22 cellular contexts compared by ENCODE assay signal in the genomic region with DNA sequence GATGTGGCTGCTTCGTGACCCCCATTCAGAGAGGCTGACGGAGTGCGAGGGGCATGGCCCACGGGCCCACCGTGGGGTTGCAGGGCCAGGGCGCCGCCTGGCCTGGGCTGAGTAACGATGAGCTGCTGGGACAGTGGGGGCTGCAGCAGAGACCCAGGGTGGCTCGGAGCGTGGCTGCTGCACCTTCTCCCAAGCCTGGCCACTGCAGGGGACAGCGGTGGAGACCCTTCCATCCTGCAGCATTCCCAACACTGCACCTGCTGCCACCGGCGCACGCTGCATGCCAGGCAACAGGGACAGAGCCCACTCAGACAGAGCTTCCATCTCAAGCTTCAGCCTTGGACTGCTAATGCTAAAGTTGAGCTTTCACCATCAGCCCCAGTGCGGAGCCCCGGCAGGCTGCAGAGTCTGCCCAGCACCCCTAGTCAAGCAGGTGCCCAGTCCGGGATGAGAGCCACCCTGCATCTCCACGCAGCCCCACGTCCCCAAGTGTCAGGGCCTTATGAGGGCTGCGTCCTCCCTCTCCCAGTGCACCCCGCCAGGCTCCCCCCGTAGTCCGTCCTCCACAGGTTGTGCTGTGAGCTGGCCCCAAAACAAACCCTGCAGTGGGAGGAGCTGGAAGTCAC.
"Had no signal": no experiment of that assay in that cellular context is flagged by ENCODE, and none has a peak within 500 bp of the region (broad histone marks: within the 10 kb centered on the region; RNA-seq: fewer than 3 reads in every experiment).

No MANE protein-coding gene starts in this region.

- H3K27ac Mint-ChIP-seq: activated CD4-positive, alpha-beta T cell treated with anti-CD3 and anti-CD28 coated beads, Interleukin-2, amount 10 ng/mL, durations not matched to agents 7 days and 5 days; activated CD8-positive, alpha-beta T cell treated with anti-CD3 and anti-CD28 coated beads, Interleukin-2, amount 10 ng/mL, durations not matched to agents 7 days and 5 days; activated naive CD8-positive, alpha-beta T cell; activated T-helper 1 cell treated with anti-CD3 and anti-CD28 coated beads, Interleukin-12 subunit alpha, Interleukin-12 subunit beta, Interleukin-2, Interleukin-4 antibody, amounts not matched to agents 30 ng/mL and 10 ng/mL and 1 ng/mL, durations not matched to agents 14 hours and 24 hours and 36 hours; memory B cell; nephron progenitor cell had no signal

- H3K4me1 ChIP-seq: breast epithelium had no signal

- H3K9me3 Mint-ChIP-seq: activated CD4-positive, alpha-beta T cell treated with anti-CD3 and anti-CD28 coated beads, Interleukin-2, amount 10 ng/mL, durations not matched to agents 7 days and 5 days; activated T-helper 1 cell treated with anti-CD3 and anti-CD28 coated beads, Interleukin-12 subunit alpha, Interleukin-12 subunit beta, Interleukin-2, Interleukin-4 antibody, amounts not matched to agents 30 ng/mL and 10 ng/mL and 1 ng/mL, durations not matched to agents 14 hours and 24 hours and 36 hours had no signal

- DNase-seq: activated CD4-positive, alpha-beta T cell treated with anti-CD3 and anti-CD28 coated beads, Interleukin-2, amount 10 ng/mL, durations not matched to agents 7 days and 5 days; activated CD4-positive, CD25-positive, alpha-beta regulatory T cell treated with anti-CD3 and anti-CD28 coated beads, Interleukin-2, amount 50 U/mL, for 72 hours; activated CD8-positive, alpha-beta T cell treated with anti-CD3 and anti-CD28 coated beads, Interleukin-2, amount 10 ng/mL, durations not matched to agents 7 days and 5 days; amniotic stem cell; left cardiac atrium; mucosa of descending colon; nephron progenitor cell; occipital lobe; small intestine; stimulated activated CD4-positive, alpha-beta T cell treated with anti-CD3 and anti-CD28 coated beads, Interleukin-15, amount 100 ng/mL, for 24 hours; stimulated activated naive CD4-positive, alpha-beta T cell; T-helper 1 cell; WERI-Rb-1 had no signal

- H3K36me3 ChIP-seq: breast epithelium, gastroesophageal sphincter, right lobe of liver, tibial artery, WERI-Rb-1 had no signal

- H3K4me1 Mint-ChIP-seq: activated CD4-positive, alpha-beta T cell treated with anti-CD3 and anti-CD28 coated beads, Interleukin-2, amount 10 ng/mL, durations not matched to agents 7 days and 5 days had no signal

- ATAC-seq: activated CD8-positive, alpha-beta T cell treated with anti-CD3 and anti-CD28 coated beads, Interleukin-2, amount 10 ng/mL, durations not matched to agents 7 days and 5 days; gastroesophageal sphincter; mucosa of descending colon; right lobe of liver had no signal

- H3K9me3 ChIP-seq: breast epithelium, gastroesophageal sphincter, mucosa of descending colon, right lobe of liver, tibial artery had no signal

- H3K27ac ChIP-seq: breast epithelium, coronary artery, epithelial cell of prostate, gastroesophageal sphincter, right lobe of liver, tibial artery, WERI-Rb-1 had no signal

- H3K4me3 Mint-ChIP-seq: activated CD4-positive, alpha-beta T cell treated with anti-CD3 and anti-CD28 coated beads, Interleukin-2, amount 10 ng/mL, durations not matched to agents 7 days and 5 days; activated CD8-positive, alpha-beta T cell treated with anti-CD3 and anti-CD28 coated beads, Interleukin-2, amount 10 ng/mL, durations not matched to agents 7 days and 5 days; activated naive CD8-positive, alpha-beta T cell; activated T-helper 1 cell treated with anti-CD3 and anti-CD28 coated beads, Interleukin-12 subunit alpha, Interleukin-12 subunit beta, Interleukin-2, Interleukin-4 antibody, amounts not matched to agents 30 ng/mL and 10 ng/mL and 1 ng/mL, durations not matched to agents 14 hours and 24 hours and 36 hours; memory B cell; nephron progenitor cell had no signal

- H3K4me3 ChIP-seq: breast epithelium, coronary artery, gastroesophageal sphincter, mucosa of descending colon, right lobe of liver, tibial artery had no signal

- H3K27me3 ChIP-seq: breast epithelium, right lobe of liver had no signal

- H3K36me3 Mint-ChIP-seq: activated naive CD8-positive, alpha-beta T cell; memory B cell had no signal
